1 cellular context compared by ENCODE assay signal in genomic region chr17:15273141-15273793, GRCh38.
TF ChIP-seq lines count a peak whose summit lies in the region.

No MANE protein-coding gene starts in this region.

TF ChIP-seq in SK-N-SH, 30 proteins besides CTCF, POLR2A, EP300 and RAD21 (continued from another document):
- TF ChIP-seq, protein P1, sequence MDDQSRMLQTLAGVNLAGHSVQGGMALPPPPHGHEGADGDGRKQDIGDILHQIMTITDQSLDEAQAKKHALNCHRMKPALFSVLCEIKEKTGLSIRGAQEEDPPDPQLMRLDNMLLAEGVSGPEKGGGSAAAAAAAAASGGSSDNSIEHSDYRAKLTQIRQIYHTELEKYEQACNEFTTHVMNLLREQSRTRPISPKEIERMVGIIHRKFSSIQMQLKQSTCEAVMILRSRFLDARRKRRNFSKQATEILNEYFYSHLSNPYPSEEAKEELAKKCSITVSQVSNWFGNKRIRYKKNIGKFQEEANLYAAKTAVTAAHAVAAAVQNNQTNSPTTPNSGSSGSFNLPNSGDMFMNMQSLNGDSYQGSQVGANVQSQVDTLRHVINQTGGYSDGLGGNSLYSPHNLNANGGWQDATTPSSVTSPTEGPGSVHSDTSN (IDR thresholded peaks at IDR 0.05), result peak; percentile 23; the same call in 1 of the 2 replicates
- TF ChIP-seq RXRA (IDR thresholded peaks at IDR 0.05; ENCODE audit: borderline replicate concordance, low read depth) (peak; percentile 42; the same call in 1 of the 2 replicates), GABPA (IDR thresholded peaks at IDR 0.05; ENCODE audit: low read depth) (no peak), NRF1 (IDR thresholded peaks at IDR 0.05; ENCODE audit: low read depth, low read length) (no peak), FOSL2 (IDR thresholded peaks at IDR 0.05; ENCODE audit: borderline replicate concordance, low read depth) (peak; percentile 28; the same call in 1 of the 2 replicates), FOXM1 (IDR thresholded peaks at IDR 0.05; ENCODE audit: low read depth) (no peak), CHD2 (IDR thresholded peaks at IDR 0.05; ENCODE audit: low read length, partially characterized antibody) (no peak), ELF1 (IDR thresholded peaks at IDR 0.05) (no peak), NFIC (IDR thresholded peaks at IDR 0.05; ENCODE audit: borderline replicate concordance) (no peak), YY1 (IDR thresholded peaks at IDR 0.05; ENCODE audit: low read depth) (no peak)
- TF ChIP-seq, protein P2, sequence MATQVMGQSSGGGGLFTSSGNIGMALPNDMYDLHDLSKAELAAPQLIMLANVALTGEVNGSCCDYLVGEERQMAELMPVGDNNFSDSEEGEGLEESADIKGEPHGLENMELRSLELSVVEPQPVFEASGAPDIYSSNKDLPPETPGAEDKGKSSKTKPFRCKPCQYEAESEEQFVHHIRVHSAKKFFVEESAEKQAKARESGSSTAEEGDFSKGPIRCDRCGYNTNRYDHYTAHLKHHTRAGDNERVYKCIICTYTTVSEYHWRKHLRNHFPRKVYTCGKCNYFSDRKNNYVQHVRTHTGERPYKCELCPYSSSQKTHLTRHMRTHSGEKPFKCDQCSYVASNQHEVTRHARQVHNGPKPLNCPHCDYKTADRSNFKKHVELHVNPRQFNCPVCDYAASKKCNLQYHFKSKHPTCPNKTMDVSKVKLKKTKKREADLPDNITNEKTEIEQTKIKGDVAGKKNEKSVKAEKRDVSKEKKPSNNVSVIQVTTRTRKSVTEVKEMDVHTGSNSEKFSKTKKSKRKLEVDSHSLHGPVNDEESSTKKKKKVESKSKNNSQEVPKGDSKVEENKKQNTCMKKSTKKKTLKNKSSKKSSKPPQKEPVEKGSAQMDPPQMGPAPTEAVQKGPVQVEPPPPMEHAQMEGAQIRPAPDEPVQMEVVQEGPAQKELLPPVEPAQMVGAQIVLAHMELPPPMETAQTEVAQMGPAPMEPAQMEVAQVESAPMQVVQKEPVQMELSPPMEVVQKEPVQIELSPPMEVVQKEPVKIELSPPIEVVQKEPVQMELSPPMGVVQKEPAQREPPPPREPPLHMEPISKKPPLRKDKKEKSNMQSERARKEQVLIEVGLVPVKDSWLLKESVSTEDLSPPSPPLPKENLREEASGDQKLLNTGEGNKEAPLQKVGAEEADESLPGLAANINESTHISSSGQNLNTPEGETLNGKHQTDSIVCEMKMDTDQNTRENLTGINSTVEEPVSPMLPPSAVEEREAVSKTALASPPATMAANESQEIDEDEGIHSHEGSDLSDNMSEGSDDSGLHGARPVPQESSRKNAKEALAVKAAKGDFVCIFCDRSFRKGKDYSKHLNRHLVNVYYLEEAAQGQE (IDR thresholded peaks at IDR 0.05; ENCODE audit: low read depth, low read length), result no peak
